In genomic region chr4:7964890-7965662, GRCh38 we compare ENCODE assay signal across 11 cellular contexts. TPM values are rescaled to one million over a fixed set of nuclear protein-coding genes. Genes with fewer than 3 reads are reported as not detected.
DNase-seq lines count a peak whose midpoint lies in the region; ATAC-seq and TF ChIP-seq lines count a peak whose summit lies in the region.
"Had no signal": no experiment of that assay in that cellular context is flagged by ENCODE, and none has a peak within 500 bp of the region (broad histone marks: within the 10 kb centered on the region; RNA-seq: fewer than 3 reads in every experiment).

No MANE protein-coding gene starts in this region.

- CTCF ChIA-PET in MCF 10A (lab: Yijun Ruan, JAX): interaction anchor here (0.5 to 1.1 kb wide), 4 partner anchors 23 to 163 kb away, joined by 3 to 9 read pairs (median 4); no protein-coding TSS in a partner anchor

- H3K4me1 Mint-ChIP-seq in activated naive CD8-positive, alpha-beta T cell treated with anti-CD3 and anti-CD28 coated beads for 36 hours: peaks cover 57% of the 10 kb centered on the region
- H3K4me1 Mint-ChIP-seq in activated naive CD8-positive, alpha-beta T cell treated with anti-CD3 and anti-CD28 coated beads, Interleukin-2, amount 50 U/mL, for 24 hours: peaks cover 76% of the 10 kb centered on the region
- peaks cover 40% of the 10 kb centered on the region for H3K4me1 Mint-ChIP-seq in MCF 10A (ENCODE audit: insufficient read depth, unreplicated experiment)
- peaks cover 17% of the 10 kb centered on the region for H3K4me1 Mint-ChIP-seq in stimulated activated memory B cell treated with anti-CD40 and anti-IgM and Interleukin-4, amounts not matched to agents 10 μg/mL and 1 μg/mL and 100 μg/mL, for 72 hours

- peak; percentile 43 for DNase-seq in activated naive CD8-positive, alpha-beta T cell treated with anti-CD3 and anti-CD28 coated beads for 36 hours
- DNase-seq in activated naive CD8-positive, alpha-beta T cell treated with anti-CD3 and anti-CD28 coated beads, Interleukin-2, amount 50 U/mL, for 24 hours: no peak
- DNase-seq in MCF 10A (ENCODE audit: unreplicated experiment): peak; percentile 91
- DNase-seq in right lobe of liver: peak in 1 of 3 donors; percentile 38
- DNase-seq in uterus: peak; percentile 80 to 86
- no peak for DNase-seq in NCI-H1092 treated with DMSO at 0.1 percent for 48 hours (lab: John Stamatoyannopoulos, UW)
- DNase-seq in midbrain (lab: John Stamatoyannopoulos, UW): no peak
- DNase-seq: kidney, NCI-H2029 had no signal

- H3K27ac ChIP-seq in right lobe of liver: no peak overlapping the region
- peak overlapping the region; percentile 43 to 66 for H3K27ac ChIP-seq in uterus
- H3K27ac ChIP-seq: BLaER1 had no signal

- 50% methylated on average over 15 of the region's 23 CpGs for whole genome bisulfite sequencing in right lobe of liver (ENCODE audit: insufficient coverage, low coverage, low lambda C conversion rate, missing lambda C conversion rate)

- no peak for ATAC-seq in activated naive CD8-positive, alpha-beta T cell treated with anti-CD3 and anti-CD28 coated beads, Interleukin-2, amount 50 U/mL, for 24 hours
- peak in 3 of 4 donors; percentile 23 to 31 (median 27) for ATAC-seq in right lobe of liver
- ATAC-seq in stimulated activated memory B cell treated with anti-CD40 and anti-IgM and Interleukin-4, amounts not matched to agents 10 μg/mL and 1 μg/mL and 100 μg/mL, for 72 hours: no peak

- H3K36me3 Mint-ChIP-seq in activated naive CD8-positive, alpha-beta T cell treated with anti-CD3 and anti-CD28 coated beads for 36 hours: peaks cover 2% of the 10 kb centered on the region
- H3K36me3 Mint-ChIP-seq in activated naive CD8-positive, alpha-beta T cell treated with anti-CD3 and anti-CD28 coated beads, Interleukin-2, amount 50 U/mL, for 24 hours (ENCODE audit: low read depth): peaks cover 3% of the 10 kb centered on the region
- peaks cover 11% of the 10 kb centered on the region for H3K36me3 Mint-ChIP-seq in MCF 10A (ENCODE audit: insufficient read depth, unreplicated experiment)
- peaks cover 2% of the 10 kb centered on the region for H3K36me3 Mint-ChIP-seq in stimulated activated memory B cell treated with anti-CD40 and anti-IgM and Interleukin-4, amounts not matched to agents 10 μg/mL and 1 μg/mL and 100 μg/mL, for 72 hours

- intact Hi-C loops in MCF 10A (cut with micrococcal nuclease): no loop called here
- intact Hi-C loops in right lobe of liver (cut with DNase I): no loop called here
- intact Hi-C loops in uterus (cut with DNase I; ENCODE audit: low total_unique reads): no loop called here

- POLR2A ChIA-PET in MCF 10A (lab: Yijun Ruan, JAX): interaction anchor here (0.6 to 1.5 kb wide), 2 partner anchors 9 to 13 kb away, joined by 3 read pairs; no protein-coding TSS in a partner anchor

- H3K4me1 ChIP-seq in right lobe of liver (no peaks in the 10 kb centered on the region), uterus (peaks cover 6 to 14% of the 10 kb centered on the region in 2 donors)

- no TSS peak for BruUV-seq in MCF 10A (replicated peaks; lab: Mats Ljungman, UMichigan)

- no peaks in the 10 kb centered on the region for H3K27me3 ChIP-seq in right lobe of liver
- no peaks in the 10 kb centered on the region for H3K27me3 ChIP-seq in uterus
- H3K27me3 ChIP-seq: BLaER1 had no signal

- H3K27me3 Mint-ChIP-seq in activated naive CD8-positive, alpha-beta T cell treated with anti-CD3 and anti-CD28 coated beads for 36 hours: peaks cover 16% of the 10 kb centered on the region
- peaks cover 8% of the 10 kb centered on the region for H3K27me3 Mint-ChIP-seq in activated naive CD8-positive, alpha-beta T cell treated with anti-CD3 and anti-CD28 coated beads, Interleukin-2, amount 50 U/mL, for 24 hours
- H3K27me3 Mint-ChIP-seq in MCF 10A (ENCODE audit: insufficient read depth, unreplicated experiment): no peaks in the 10 kb centered on the region
- H3K27me3 Mint-ChIP-seq in stimulated activated memory B cell treated with anti-CD40 and anti-IgM and Interleukin-4, amounts not matched to agents 10 μg/mL and 1 μg/mL and 100 μg/mL, for 72 hours: peaks cover 13% of the 10 kb centered on the region

- no peak overlapping the region for H3K4me3 Mint-ChIP-seq in activated naive CD8-positive, alpha-beta T cell treated with anti-CD3 and anti-CD28 coated beads for 36 hours
- H3K4me3 Mint-ChIP-seq in activated naive CD8-positive, alpha-beta T cell treated with anti-CD3 and anti-CD28 coated beads, Interleukin-2, amount 50 U/mL, for 24 hours: no peak overlapping the region
- H3K4me3 Mint-ChIP-seq in MCF 10A (ENCODE audit: unreplicated experiment): no peak overlapping the region
- no peak overlapping the region for H3K4me3 Mint-ChIP-seq in stimulated activated memory B cell treated with anti-CD40 and anti-IgM and Interleukin-4, amounts not matched to agents 10 μg/mL and 1 μg/mL and 100 μg/mL, for 72 hours

- TF ChIP-seq POLR2A in right lobe of liver (IDR thresholded peaks at IDR 0.05): no peak
- no peak for TF ChIP-seq POLR2A in uterus (IDR thresholded peaks at IDR 0.05)

- peak overlapping the region; percentile 59 for H3K27ac Mint-ChIP-seq in activated naive CD8-positive, alpha-beta T cell treated with anti-CD3 and anti-CD28 coated beads for 36 hours
- H3K27ac Mint-ChIP-seq in activated naive CD8-positive, alpha-beta T cell treated with anti-CD3 and anti-CD28 coated beads, Interleukin-2, amount 50 U/mL, for 24 hours: no peak overlapping the region
- peak overlapping the region; percentile 61 for H3K27ac Mint-ChIP-seq in MCF 10A (ENCODE audit: low read depth, unreplicated experiment)
- H3K27ac Mint-ChIP-seq in stimulated activated memory B cell treated with anti-CD40 and anti-IgM and Interleukin-4, amounts not matched to agents 10 μg/mL and 1 μg/mL and 100 μg/mL, for 72 hours: no peak overlapping the region

- no peak overlapping the region for H3K4me3 ChIP-seq in right lobe of liver
- no peak overlapping the region for H3K4me3 ChIP-seq in uterus
- H3K4me3 ChIP-seq: BLaER1 had no signal

- H3K9me3 ChIP-seq in right lobe of liver (no peaks in the 10 kb centered on the region), uterus (no peaks in the 10 kb centered on the region)
- H3K9me3 ChIP-seq: BLaER1 had no signal

- H3K36me3 ChIP-seq in right lobe of liver (no peaks in the 10 kb centered on the region), uterus (no peaks in the 10 kb centered on the region)
- H3K36me3 ChIP-seq: BLaER1 had no signal

- H3K9me3 Mint-ChIP-seq in activated naive CD8-positive, alpha-beta T cell treated with anti-CD3 and anti-CD28 coated beads for 36 hours: no peaks in the 10 kb centered on the region
- H3K9me3 Mint-ChIP-seq in activated naive CD8-positive, alpha-beta T cell treated with anti-CD3 and anti-CD28 coated beads, Interleukin-2, amount 50 U/mL, for 24 hours: no peaks in the 10 kb centered on the region
- H3K9me3 Mint-ChIP-seq in MCF 10A (ENCODE audit: unreplicated experiment): no peaks in the 10 kb centered on the region
- H3K9me3 Mint-ChIP-seq in stimulated activated memory B cell treated with anti-CD40 and anti-IgM and Interleukin-4, amounts not matched to agents 10 μg/mL and 1 μg/mL and 100 μg/mL, for 72 hours: no peaks in the 10 kb centered on the region

- TF ChIP-seq CTCF in MCF 10A (IDR thresholded peaks at IDR 0.05; ENCODE audit: unreplicated experiment): no peak
- no peak for TF ChIP-seq CTCF in right lobe of liver (IDR thresholded peaks at IDR 0.05)
- no peak for TF ChIP-seq CTCF in uterus (IDR thresholded peaks at IDR 0.05)

RNA-seq across cellular contexts. Expression of gene AFAP1, which starts 25.4 kb away (rescaled TPM):
- total RNA-seq in activated naive CD8-positive, alpha-beta T cell treated with anti-CD3 and anti-CD28 coated beads for 36 hours: 10 to 100 TPM; 13.6 to 13.8 TPM
- total RNA-seq in MCF 10A (2022) (22.5 and 29.4 TPM in 2 replicates), right lobe of liver (1 to 10 TPM in 5 of 6 experiments, under 1 TPM in 1; 0.95 to 3.1 (median 1.9) TPM), uterus (10 to 100 TPM in 2 of 4 donors, 1 to 10 TPM in 2; 8.2 to 55.0 (median 28.9) TPM)

Comparison
In these comparisons a context has a peak if more than half of its experiments do, and no peak if none do; other contexts are left out.
1. DNase-seq: peak in activated naive CD8-positive, alpha-beta T cell treated with anti-CD3 and anti-CD28 coated beads for 36 hours (single experiment), MCF 10A (single experiment) and uterus (2 of 2); none in activated naive CD8-positive, alpha-beta T cell treated with anti-CD3 and anti-CD28 coated beads, Interleukin-2, amount 50 U/mL, for 24 hours (single experiment), NCI-H1092 treated with DMSO at 0.1 percent for 48 hours (single experiment) and midbrain (single experiment).
2. H3K27ac Mint-ChIP-seq: peak in activated naive CD8-positive, alpha-beta T cell treated with anti-CD3 and anti-CD28 coated beads for 36 hours (single experiment) and MCF 10A (single experiment); none in activated naive CD8-positive, alpha-beta T cell treated with anti-CD3 and anti-CD28 coated beads, Interleukin-2, amount 50 U/mL, for 24 hours (single experiment) and stimulated activated memory B cell treated with anti-CD40 and anti-IgM and Interleukin-4, amounts not matched to agents 10 μg/mL and 1 μg/mL and 100 μg/mL, for 72 hours (single experiment).
3. ATAC-seq: peak in right lobe of liver (3 of 4); none in activated naive CD8-positive, alpha-beta T cell treated with anti-CD3 and anti-CD28 coated beads, Interleukin-2, amount 50 U/mL, for 24 hours (single experiment) and stimulated activated memory B cell treated with anti-CD40 and anti-IgM and Interleukin-4, amounts not matched to agents 10 μg/mL and 1 μg/mL and 100 μg/mL, for 72 hours (single experiment).
4. H3K27ac ChIP-seq: peak in uterus (2 of 2); none in right lobe of liver (0 of 3).